25 cellular contexts compared by ENCODE assay signal in the genomic region with DNA sequence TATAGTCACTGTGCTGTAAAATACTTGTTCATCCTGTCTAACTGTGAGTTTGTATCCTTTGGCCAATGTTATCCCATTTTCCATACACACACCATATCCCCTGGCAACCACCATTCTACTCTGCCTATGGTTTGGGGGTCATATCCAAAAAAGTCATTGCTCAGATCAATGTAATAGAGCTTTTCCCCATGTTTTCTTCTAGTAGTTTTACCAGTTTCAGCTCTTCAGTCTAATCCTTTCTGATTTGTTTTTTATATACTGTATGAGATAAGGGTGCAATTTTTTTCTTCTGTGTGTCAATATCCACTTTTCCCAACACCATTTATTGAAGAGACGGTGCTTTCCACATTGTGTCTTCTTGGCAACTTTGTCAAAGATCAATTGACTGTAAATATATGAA. TPM values are rescaled to one million over a fixed set of nuclear protein-coding genes. Genes with fewer than 3 reads are reported as not detected.
DNase-seq lines count a peak whose midpoint lies in the region; ATAC-seq, FAIRE-seq and TF ChIP-seq lines count a peak whose summit lies in the region.
"Had no signal": no experiment of that assay in that cellular context is flagged by ENCODE, and none has a peak within 500 bp of the region (broad histone marks: within the 10 kb centered on the region; RNA-seq: fewer than 3 reads in every experiment).

No MANE protein-coding gene starts in this region.

- H3K79me2 ChIP-seq in PC-3 (ENCODE audit: low read length) (no peaks in the 10 kb centered on the region), K562 (ENCODE audit: control insufficient read depth, insufficient read depth, low read length) (no peaks in the 10 kb centered on the region)

- peaks cover 3% of the 10 kb centered on the region for H3K36me3 Mint-ChIP-seq in activated CD8-positive, alpha-beta T cell treated with anti-CD3 and anti-CD28 coated beads for 36 hours (ENCODE audit: low read depth)
- peaks cover 3% of the 10 kb centered on the region for H3K36me3 Mint-ChIP-seq in activated CD8-positive, alpha-beta T cell treated with anti-CD3 and anti-CD28 coated beads, Interleukin-2, amount 10 ng/mL, durations not matched to agents 7 days and 5 days (ENCODE audit: low read depth)
- H3K36me3 Mint-ChIP-seq: CD14-positive monocyte; CD8-positive, alpha-beta memory T cell had no signal

- no peak overlapping the region for H3K9ac ChIP-seq in PC-3 (ENCODE audit: low read length)
- H3K9ac ChIP-seq in K562 (ENCODE audit: insufficient read depth in 1 of 2, low read depth in 2 of 2, low read length in 2 of 2): no peak overlapping the region
- H3K9ac ChIP-seq: BLaER1 treated with 17β-estradiol and CSF1 and Interleukin-3, amounts not matched to agents 10 nM and 100 nM had no signal

- ATAC-seq in activated CD8-positive, alpha-beta T cell treated with anti-CD3 and anti-CD28 coated beads for 36 hours: no peak
- no peak for ATAC-seq in activated CD8-positive, alpha-beta T cell treated with anti-CD3 and anti-CD28 coated beads, Interleukin-2, amount 10 ng/mL, durations not matched to agents 7 days and 5 days
- no peak for ATAC-seq in PC-3
- no peak for ATAC-seq in K562
- ATAC-seq: GM23338 had no signal

- no peak for DNase-seq in activated CD8-positive, alpha-beta T cell treated with anti-CD3 and anti-CD28 coated beads for 36 hours
- DNase-seq in activated CD8-positive, alpha-beta T cell treated with anti-CD3 and anti-CD28 coated beads, Interleukin-2, amount 10 ng/mL, durations not matched to agents 7 days and 5 days: no peak
- DNase-seq in PC-3 (peak; percentile 58), K562 (ENCODE audit: extremely low read depth in 1 of 4, low spot score in 3 of 4) (no peak), putamen (ENCODE audit: low spot score) (no peak), thyroid gland (no peak), A673 (ENCODE audit: low spot score) (no peak)
- no peak for DNase-seq in stimulated activated CD4-positive, alpha-beta T cell treated with anti-CD3 and anti-CD28 coated beads, Interleukin-4, amount 100 ng/mL, for 1 hour
- DNase-seq: ACHN; AML-193; BE2C; CD4-positive, alpha-beta T cell; CD8-positive, alpha-beta memory T cell; DMS53; DMS79 treated with DMSO at 0.1 percent for 48 hours; GF-D8; HFFc6 had no signal

- H3K4me2 ChIP-seq in PC-3 (ENCODE audit: low read length) (peak overlapping the region; percentile 66), K562 (ENCODE audit: insufficient read depth, low read length) (no peak overlapping the region)
- H3K4me2 ChIP-seq: BLaER1 treated with 17β-estradiol and CSF1 and Interleukin-3, amounts not matched to agents 10 nM and 100 nM; GM23338 had no signal

- H3K9me3 Mint-ChIP-seq in activated CD8-positive, alpha-beta T cell treated with anti-CD3 and anti-CD28 coated beads for 36 hours: peaks cover 4% of the 10 kb centered on the region
- no peaks in the 10 kb centered on the region for H3K9me3 Mint-ChIP-seq in activated CD8-positive, alpha-beta T cell treated with anti-CD3 and anti-CD28 coated beads, Interleukin-2, amount 10 ng/mL, durations not matched to agents 7 days and 5 days (ENCODE audit: insufficient read depth)
- H3K9me3 Mint-ChIP-seq: CD4-positive, alpha-beta T cell had no signal

- TF ChIP-seq RAD21 in K562 (CRISPR knock-in tag; conservative IDR thresholded peaks at IDR 0.05 in 1 of 2, IDR thresholded peaks at IDR 0.05 in 1 of 2): no peak

- no peak overlapping the region for H3K4me3 ChIP-seq in PC-3 (ENCODE audit: low read length)
- no peak overlapping the region for H3K4me3 ChIP-seq in K562
- H3K4me3 ChIP-seq in thyroid gland (replicated peaks in 1 of 3): no peak overlapping the region
- no peak overlapping the region for H3K4me3 ChIP-seq in A673 (ENCODE audit: low read depth, low read length, poor library complexity, severe bottlenecking)
- H3K4me3 ChIP-seq: BLaER1 treated with 17β-estradiol and CSF1 and Interleukin-3, amounts not matched to agents 10 nM and 100 nM; GM23338; HAP-1 had no signal

- POLR2A ChIA-PET in activated CD8-positive, alpha-beta T cell treated with anti-CD3 and anti-CD28 coated beads for 36 hours (lab: Charles Lee): no interaction called here
- POLR2A ChIA-PET in activated CD8-positive, alpha-beta T cell treated with anti-CD3 and anti-CD28 coated beads, Interleukin-2, amount 10 ng/mL, durations not matched to agents 7 days and 5 days (lab: Charles Lee): no interaction called here
- POLR2A ChIA-PET in PC-3 (lab: Charles Lee; ENCODE audit: unreplicated experiment) (no interaction called here), K562 (lab: Yijun Ruan, JAX) (interaction anchor here (1.4 kb wide), 1 partner anchor 9 kb away, joined by 4 read pairs; no protein-coding TSS in a partner anchor), A673 (lab: Charles Lee; ENCODE audit: low non-redundant PET) (no interaction called here)

- H3F3A ChIP-seq in PC-3 (ENCODE audit: low read length, unreplicated experiment): peaks cover 6% of the 10 kb centered on the region

- CTCF ChIA-PET in activated CD8-positive, alpha-beta T cell treated with anti-CD3 and anti-CD28 coated beads for 36 hours (lab: Charles Lee): no interaction called here
- CTCF ChIA-PET in activated CD8-positive, alpha-beta T cell treated with anti-CD3 and anti-CD28 coated beads, Interleukin-2, amount 10 ng/mL, durations not matched to agents 7 days and 5 days (lab: Charles Lee): no interaction called here
- CTCF ChIA-PET in PC-3 (lab: Charles Lee): no interaction called here
- CTCF ChIA-PET in K562 (lab: Yijun Ruan, JAX; ENCODE audit: low intra/inter-chr PET ratio): no interaction called here
- CTCF ChIA-PET in A673 (lab: Charles Lee): no interaction called here

- TF ChIP-seq CTCF in activated CD8-positive, alpha-beta T cell treated with anti-CD3 and anti-CD28 coated beads for 36 hours (IDR thresholded peaks at IDR 0.05): no peak
- TF ChIP-seq CTCF in PC-3 (conservative IDR thresholded peaks at IDR 0.05; ENCODE audit: low read depth, low read length) (no peak), K562 (IDR thresholded peaks at IDR 0.05 in 2 of 3, conservative IDR thresholded peaks at IDR 0.05 in 1 of 3; ENCODE audit: insufficient read depth in 2 of 3, low read depth in 1 of 3, low read length in 3 of 3) (no peak), thyroid gland (IDR thresholded peaks at IDR 0.05) (no peak), A673 (conservative IDR thresholded peaks at IDR 0.05; ENCODE audit: low read depth, low read length) (no peak)

- H3K4me1 Mint-ChIP-seq in activated CD8-positive, alpha-beta T cell treated with anti-CD3 and anti-CD28 coated beads for 36 hours (ENCODE audit: low read depth): peaks cover 33% of the 10 kb centered on the region
- peaks cover 17% of the 10 kb centered on the region for H3K4me1 Mint-ChIP-seq in activated CD8-positive, alpha-beta T cell treated with anti-CD3 and anti-CD28 coated beads, Interleukin-2, amount 10 ng/mL, durations not matched to agents 7 days and 5 days (ENCODE audit: low read depth)

- peak overlapping the region; percentile 28; the same call in 1 of the 2 replicates for H3K27ac ChIP-seq in PC-3 (ENCODE audit: low read length)
- H3K27ac ChIP-seq in K562 (ENCODE audit: extremely low read depth, low read depth, low read length): no peak overlapping the region
- H3K27ac ChIP-seq in thyroid gland: no peak overlapping the region
- H3K27ac ChIP-seq in A673 (ENCODE audit: low read depth, low read length, poor library complexity, severe bottlenecking): no peak overlapping the region
- H3K27ac ChIP-seq: 22Rv1; BLaER1 treated with 17β-estradiol and CSF1 and Interleukin-3, amounts not matched to agents 10 nM and 100 nM had no signal

- intact Hi-C loops in activated CD8-positive, alpha-beta T cell treated with anti-CD3 and anti-CD28 coated beads for 36 hours (cut with micrococcal nuclease): no loop called here
- intact Hi-C loops in PC-3 (cut with micrococcal nuclease): no loop called here
- intact Hi-C loops in K562 (cut with micrococcal nuclease): no loop called here
- intact Hi-C loops in thyroid gland (cut with DNase I): no loop called here
- intact Hi-C loops in A673 (cut with micrococcal nuclease; ENCODE audit: unreplicated experiment): no loop called here

- H4K20me1 ChIP-seq in PC-3 (ENCODE audit: low read length) (no peaks in the 10 kb centered on the region), K562 (replicated peaks; ENCODE audit: control insufficient read depth, insufficient read depth, low read length) (no peaks in the 10 kb centered on the region)
- H4K20me1 ChIP-seq: BLaER1 treated with 17β-estradiol and CSF1 and Interleukin-3, amounts not matched to agents 10 nM and 100 nM had no signal

- in situ Hi-C loops in K562 (cut with MboI): no loop called here

- H3K9me3 ChIP-seq in PC-3 (ENCODE audit: low read length): no peaks in the 10 kb centered on the region
- H3K9me3 ChIP-seq in K562 (replicated peaks; ENCODE audit: control insufficient read depth, insufficient read depth, low read depth, low read length): no peaks in the 10 kb centered on the region
- H3K9me3 ChIP-seq in thyroid gland: no peaks in the 10 kb centered on the region
- peaks cover 4% of the 10 kb centered on the region for H3K9me3 ChIP-seq in A673 (ENCODE audit: low read depth, low read length, poor library complexity, severe bottlenecking)
- H3K9me3 ChIP-seq: BE2C, HAP-1 had no signal

- BruUV-seq in PC-3 (replicated peaks; lab: Mats Ljungman, UMichigan): no TSS peak
- no TSS peak for BruUV-seq in K562 (replicated peaks; lab: Mats Ljungman, UMichigan)
- no TSS peak for BruUV-seq in A673 (replicated peaks; lab: Mats Ljungman, UMichigan)

- peaks cover 17% of the 10 kb centered on the region for H3K27me3 Mint-ChIP-seq in activated CD8-positive, alpha-beta T cell treated with anti-CD3 and anti-CD28 coated beads for 36 hours
- peaks cover 16% of the 10 kb centered on the region for H3K27me3 Mint-ChIP-seq in activated CD8-positive, alpha-beta T cell treated with anti-CD3 and anti-CD28 coated beads, Interleukin-2, amount 10 ng/mL, durations not matched to agents 7 days and 5 days (ENCODE audit: low read depth)

- no peak for TF ChIP-seq POLR2A in K562 (conservative IDR thresholded peaks at IDR 0.05)
- no peak for TF ChIP-seq POLR2A in thyroid gland (IDR thresholded peaks at IDR 0.05)

- H3K9me1 ChIP-seq in K562 (ENCODE audit: control insufficient read depth, insufficient read depth, low read length): no peaks in the 10 kb centered on the region

- no peak overlapping the region for H3K4me3 Mint-ChIP-seq in activated CD8-positive, alpha-beta T cell treated with anti-CD3 and anti-CD28 coated beads for 36 hours
- H3K4me3 Mint-ChIP-seq in activated CD8-positive, alpha-beta T cell treated with anti-CD3 and anti-CD28 coated beads, Interleukin-2, amount 10 ng/mL, durations not matched to agents 7 days and 5 days: no peak overlapping the region
- H3K4me3 Mint-ChIP-seq: CD4-positive, alpha-beta T cell; CD8-positive, alpha-beta memory T cell; GM23338; HFFc6 had no signal

- TF ChIP-seq EP300 in K562 (IDR thresholded peaks at IDR 0.05; ENCODE audit: low read length): no peak

- H3K36me3 ChIP-seq in PC-3 (ENCODE audit: low read depth, low read length) (no peaks in the 10 kb centered on the region), K562 (ENCODE audit: control insufficient read depth, insufficient read depth, low read length) (no peaks in the 10 kb centered on the region), thyroid gland (no peaks in the 10 kb centered on the region), A673 (ENCODE audit: insufficient read depth, low read length, poor library complexity, severe bottlenecking) (no peaks in the 10 kb centered on the region)
- H3K36me3 ChIP-seq: BE2C; BLaER1 treated with 17β-estradiol and CSF1 and Interleukin-3, amounts not matched to agents 10 nM and 100 nM; HAP-1 had no signal

- H3K4me1 ChIP-seq in PC-3 (ENCODE audit: insufficient read depth, low read length) (peaks cover 55% of the 10 kb centered on the region), K562 (replicated peaks in 1 of 2; ENCODE audit: control insufficient read depth in 2 of 2, insufficient read depth in 2 of 2, low read length in 2 of 2) (peaks cover 0 to 13% of the 10 kb centered on the region in 2 experiments; a peak in 2 of 5 replicates), thyroid gland (peaks cover 16 to 28% of the 10 kb centered on the region in 2 donors), A673 (ENCODE audit: insufficient read depth, low read length, poor library complexity, severe bottlenecking) (peaks cover 31% of the 10 kb centered on the region)
- H3K4me1 ChIP-seq: BE2C had no signal

- FAIRE-seq in K562 (lab: Jason Lieb, UNC): no peak
- FAIRE-seq: A204.1, GM12891, GM18507 had no signal

- no peaks in the 10 kb centered on the region for H3K9me2 ChIP-seq in PC-3 (replicated peaks; ENCODE audit: low read length)

- H2AFZ ChIP-seq in PC-3 (ENCODE audit: low read length) (no peak overlapping the region), K562 (ENCODE audit: low read depth, low read length) (no peak overlapping the region)
- H2AFZ ChIP-seq: GM23338 had no signal

- WGBS in K562 (ENCODE audit: insufficient coverage, low coverage, missing lambda C conversion rate): 80% methylated on average over 1 of the region's 1 CpG
- 96 to 100% methylated on average over 1 of the region's 1 CpG for WGBS in thyroid gland, 2 donors

- no peaks in the 10 kb centered on the region for H3K27me3 ChIP-seq in PC-3 (ENCODE audit: low read length)
- H3K27me3 ChIP-seq in K562 (ENCODE audit: control insufficient read depth in 2 of 2, insufficient read depth in 2 of 2, low read length in 2 of 2): no peaks in the 10 kb centered on the region
- H3K27me3 ChIP-seq in thyroid gland: no peaks in the 10 kb centered on the region
- no peaks in the 10 kb centered on the region for H3K27me3 ChIP-seq in A673 (replicated peaks; ENCODE audit: insufficient read depth, low read depth, low read length, poor library complexity)
- H3K27me3 ChIP-seq: BE2C; BLaER1 treated with 17β-estradiol and CSF1 and Interleukin-3, amounts not matched to agents 10 nM and 100 nM had no signal

- H3K27ac Mint-ChIP-seq in activated CD8-positive, alpha-beta T cell treated with anti-CD3 and anti-CD28 coated beads for 36 hours: peak overlapping the region; percentile 26
- no peak overlapping the region for H3K27ac Mint-ChIP-seq in activated CD8-positive, alpha-beta T cell treated with anti-CD3 and anti-CD28 coated beads, Interleukin-2, amount 10 ng/mL, durations not matched to agents 7 days and 5 days
- H3K27ac Mint-ChIP-seq: CD14-positive monocyte; CD4-positive, alpha-beta T cell; GM23338; HFFc6 had no signal

RNA-seq across cellular contexts. Expression of gene DLG1, which starts 14.0 kb away (rescaled TPM):
- 10 to 100 TPM; 57.6 to 62.2 TPM for total RNA-seq in activated CD8-positive, alpha-beta T cell treated with anti-CD3 and anti-CD28 coated beads for 36 hours
- total RNA-seq in activated CD8-positive, alpha-beta T cell treated with anti-CD3 and anti-CD28 coated beads, Interleukin-2, amount 10 ng/mL, durations not matched to agents 7 days and 5 days: 10 to 100 TPM; 72.2 to 76.6 TPM
- total RNA-seq in PC-3 (2014; rRNA removed) (60.8 and 77.8 TPM in 2 replicates), K562 (2014; rRNA removed) (36.3 and 39.4 TPM in 2 replicates), K562 (2014; rRNA removed; fragmentation: Illumina TruSeq; extraction: Trizol) (49.1 and 55.6 TPM in 2 replicates), K562 (2015; rRNA removed; fragmentation: Illumina TruSeq; extraction: Trizol) (43.5 and 48.4 TPM in 2 replicates), K562 (2021) (55.7 and 57.5 TPM in 2 replicates), thyroid gland (100 to 1,000 TPM; 111 to 233 (median 174) TPM), A673 (2021) (107 TPM in 2 replicates)
- 141 and 293 TPM in 2 replicates for total RNA-seq in K562 (2011; cell fraction: chromatin; rRNA removed; ENCODE audit: low replicate concordance)
- 38.2 and 46.8 TPM in 2 replicates for total RNA-seq in K562 (2011; cell fraction: nucleolus; rRNA removed)
- 84.2 and 109 TPM in 2 replicates for total RNA-seq in K562 (2011; cell fraction: nucleoplasm; rRNA removed)
- polyA plus RNA-seq in K562 (2011; rRNA removed) (38.9 and 43.6 TPM in 2 replicates), K562 (2014; fragmentation: Illumina TruSeq; extraction: Trizol) (51.4 and 63.5 TPM in 2 replicates), K562 (2014; fragmentation: Nextera tagmentation; extraction: Ambion mirVana) (10 to 100 TPM in 1 of 2 experiments, 1 to 10 TPM in 1; 9.4 to 13.4 TPM), K562 (2014; rRNA removed) (30.8 and 31.0 TPM in 2 replicates)
- 8.7 and 13.6 TPM in 2 replicates for polyA plus RNA-seq in K562 (2011; cell fraction: cytosol; rRNA removed)
- 49.2 and 58.1 TPM in 2 replicates for polyA plus RNA-seq in K562 (2011; cell fraction: nucleus; rRNA removed)
- 35.9 and 42.5 TPM in 2 replicates for polyA plus RNA-seq in K562 (2012)
- 66.5 and 99.3 TPM in 2 replicates for polyA minus RNA-seq in K562 (2011; rRNA and poly(A)+ RNA removed)
- 19.7 and 21.1 TPM in 2 replicates for polyA minus RNA-seq in K562 (2011; cell fraction: cytosol; rRNA and poly(A)+ RNA removed)
- 61.9 and 105 TPM in 2 replicates for polyA minus RNA-seq in K562 (2011; cell fraction: nucleus; rRNA and poly(A)+ RNA removed)
